8 cellular contexts compared by ENCODE assay signal in genomic region chr2:42169100-42169868, GRCh38. TPM values are rescaled to one million over a fixed set of nuclear protein-coding genes. Genes with fewer than 3 reads are reported as not detected.
A peak's percentile ranks its signal among the peaks of the same experiment; 100 is the strongest.
DNase-seq lines count a peak whose midpoint lies in the region; TF ChIP-seq lines count a peak whose summit lies in the region.

Gene EML4 (plus strand): TSS chr2:42169353. CDS start chr2:42169612, 259 bp downstream.

- H3K36me3 Mint-ChIP-seq in neural crest cell (ENCODE audit: low read depth), result no peaks in the 10 kb centered on the region

- peaks cover 5% of the 10 kb centered on the region for H3K4me1 Mint-ChIP-seq in neural crest cell

- peak within 1 kb of the TSS; percentile 98 for H3K4me3 ChIP-seq in H7 (ENCODE audit: insufficient read depth, low read depth, low read length)
- H3K4me3 ChIP-seq in foreskin fibroblast (ENCODE audit: low read depth in 1 of 2, low read length in 2 of 2), result peak within 1 kb of the TSS; percentile 82 to 95
- H3K4me3 ChIP-seq in stomach smooth muscle (ENCODE audit: low read length in 2 of 2), result peak within 1 kb of the TSS; percentile 80 to 85

- H3K9me3 ChIP-seq in ES-I3 (ENCODE audit: control insufficient read depth, insufficient read depth, low read length), result no peaks in the 10 kb centered on the region
- H3K9me3 ChIP-seq in stomach smooth muscle (ENCODE audit: control insufficient read depth in 2 of 2, low read length in 2 of 2), result no peaks in the 10 kb centered on the region

- no peaks in the 10 kb centered on the region; the same call in 1 of the 2 replicates for H3K27me3 ChIP-seq in H7 (ENCODE audit: control insufficient read depth, insufficient read depth, low read length)
- H3K27me3 ChIP-seq in stomach smooth muscle (ENCODE audit: control insufficient read depth in 1 of 2, insufficient read depth in 2 of 2, low read length in 2 of 2), result no peaks in the 10 kb centered on the region

- H3K9me3 Mint-ChIP-seq in neural crest cell, result no peaks in the 10 kb centered on the region

- TF ChIP-seq CTCF in foreskin fibroblast (IDR thresholded peaks at IDR 0.05; ENCODE audit: low read depth, low read length), result no peak
- no peak for TF ChIP-seq CTCF in neural crest cell (conservative IDR thresholded peaks at IDR 0.05)

- peak within 1 kb of the TSS; percentile 66 for H3K27ac ChIP-seq in stomach smooth muscle (ENCODE audit: low read length)

- peak within 1 kb of the TSS; percentile 44 for H3K27ac Mint-ChIP-seq in neural crest cell (ENCODE audit: unreplicated experiment)

- DNase-seq in H7, result peak; percentile 95
- DNase-seq in M059J (ENCODE audit: low read depth), result peak; percentile 76
- DNase-seq in SIG-M5 (lab: John Stamatoyannopoulos, UW), result peak; percentile 58
- peak; percentile 84 for DNase-seq in activated gamma-delta T cell (lab: John Stamatoyannopoulos, UW)
- peak; percentile 89 to 96 for DNase-seq in foreskin fibroblast
- DNase-seq in neural crest cell (ENCODE audit: low read depth, low spot score), result peak; percentile 92

- H3K4me1 ChIP-seq in ES-I3 (ENCODE audit: insufficient read depth, low read length) (peaks cover 17% of the 10 kb centered on the region), stomach smooth muscle (ENCODE audit: control insufficient read depth, insufficient read depth, low read length) (peaks cover 10% of the 10 kb centered on the region)

- H3K27me3 Mint-ChIP-seq in neural crest cell (ENCODE audit: low read depth), result no peaks in the 10 kb centered on the region

- peak within 1 kb of the TSS; percentile 87 for H3K9ac ChIP-seq in ES-I3 (ENCODE audit: low read depth, low read length)
- peak within 1 kb of the TSS; percentile 75 to 83 for H3K9ac ChIP-seq in stomach smooth muscle (ENCODE audit: low read length in 2 of 2)

- peak within 1 kb of the TSS; percentile 84 for H3K4me3 Mint-ChIP-seq in neural crest cell

- H3K36me3 ChIP-seq in ES-I3 (ENCODE audit: insufficient read depth, low read length) (no peaks in the 10 kb centered on the region), H7 (replicated peaks; ENCODE audit: control insufficient read depth, insufficient read depth, low read length) (no peaks in the 10 kb centered on the region), stomach smooth muscle (ENCODE audit: control insufficient read depth in 2 of 2, insufficient read depth in 2 of 2, low read length in 2 of 2) (no peaks in the 10 kb centered on the region)

RNA-seq across cellular contexts. Expression of gene EML4, which starts in this region (rescaled TPM):
- 61.1 and 90.4 TPM in 2 replicates for total RNA-seq in H7 (2014; rRNA removed; shearing (Covaris generic))
- 27.5 and 36.7 TPM in 2 replicates for total RNA-seq in M059J (2014; rRNA removed; shearing (Covaris generic))
- 72.0 and 72.2 TPM in 2 replicates for total RNA-seq in neural crest cell

Comparison
In these comparisons a context has a peak if more than half of its experiments do, and no peak if none do; other contexts are left out.
1. Peak in every context shown above with its lines: DNase-seq, H3K4me3 ChIP-seq and H3K27ac ChIP-seq.